In genomic region chr5:76441101-76441500, GRCh38 we compare ENCODE assay signal across 21 cellular contexts.
"Had no signal": no experiment of that assay in that cellular context is flagged by ENCODE, and none has a peak within 500 bp of the region (broad histone marks: within the 10 kb centered on the region; RNA-seq: fewer than 3 reads in every experiment).

No MANE protein-coding gene starts in this region.

- H3K36me3 ChIP-seq: SJSA1 had no signal

- H3K27ac ChIP-seq: SJSA1, SK-N-MC had no signal

- H3K4me3 ChIP-seq: SJSA1, SK-N-MC had no signal

- H3K4me1 ChIP-seq: SJSA1 had no signal

- DNase-seq: IMR-90, Karpas-422, KG1, MM.1S, NCI-H1092 treated with DMSO at 0.1 percent for 48 hours, NCI-H1417 treated with DMSO at 0.1 percent for 48 hours, NCI-H146, NCI-H1694 treated with DMSO at 0.1 percent for 48 hours, NCI-H1930, NCI-H2081, NCI-H2107, NCI-H2227 treated with DMSO at 0.1 percent for 48 hours, NCI-H524 treated with DMSO at 0.1 percent for 48 hours, NCI-H69, NCI-H774, Right ventricle myocardium superior, RPMI8226, SIG-M5 had no signal

- H3K9me3 ChIP-seq: SJSA1 had no signal

- ATAC-seq: HepG2 had no signal
